Comparison of ENCODE assay signal across 15 cellular contexts in the genomic region with DNA sequence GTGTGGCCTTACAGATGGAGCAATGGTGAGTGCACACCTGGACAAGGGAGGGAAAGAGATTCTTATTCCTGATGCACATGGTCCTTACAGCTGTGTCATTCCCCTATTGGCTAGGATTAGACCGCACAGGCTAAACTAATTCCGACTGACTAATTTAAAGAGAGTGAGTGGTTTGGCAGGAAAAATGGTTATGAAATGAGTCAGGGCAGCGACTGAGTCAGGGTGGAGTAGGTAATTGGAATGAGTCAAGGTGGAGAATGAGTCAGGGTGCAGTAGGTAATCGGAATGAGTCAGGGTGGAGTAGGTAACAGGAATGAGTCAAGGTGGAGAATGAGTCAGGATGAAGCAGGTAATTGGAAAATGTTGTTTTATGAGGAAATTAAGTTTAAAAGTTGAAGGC.
A peak's percentile ranks its signal among the peaks of the same experiment; 100 is the strongest.
DNase-seq lines count a peak whose midpoint lies in the region; TF ChIP-seq lines count a peak whose summit lies in the region.
"Had no signal": no experiment of that assay in that cellular context is flagged by ENCODE, and none has a peak within 500 bp of the region (broad histone marks: within the 10 kb centered on the region; RNA-seq: fewer than 3 reads in every experiment).

No MANE protein-coding gene starts in this region.

- dilution Hi-C loops in mammary epithelial cell (cut with HindIII; ENCODE audit: low sequenced_read_pairs), result no loop called here

- no peak overlapping the region for H3K4me3 ChIP-seq in mammary epithelial cell (replicated peaks in 1 of 3; ENCODE audit: insufficient read depth in 1 of 3, low read depth in 2 of 3, low read length in 3 of 3)
- no peak overlapping the region for H3K4me3 ChIP-seq in retinal pigment epithelial cell (ENCODE audit: low read length)
- H3K4me3 ChIP-seq: coronary artery, left lung had no signal

- no peak for TF ChIP-seq CTCF in mammary epithelial cell (conservative IDR thresholded peaks at IDR 0.05 in 1 of 2, IDR thresholded peaks at IDR 0.05 in 1 of 2; ENCODE audit: extremely low read depth in 1 of 2, insufficient read depth in 1 of 2, low read depth in 1 of 2, low read length in 2 of 2)
- TF ChIP-seq CTCF in retinal pigment epithelial cell (conservative IDR thresholded peaks at IDR 0.05; ENCODE audit: low read depth, low read length), result no peak

- H3K27ac ChIP-seq in mammary epithelial cell (ENCODE audit: insufficient read depth, low read depth, low read length), result peak overlapping the region; percentile 66
- H3K27ac ChIP-seq: coronary artery, left lung had no signal

- H2AFZ ChIP-seq in mammary epithelial cell (ENCODE audit: low read depth, low read length), result no peak overlapping the region

- peaks cover 7% of the 10 kb centered on the region for H3K4me1 ChIP-seq in mammary epithelial cell (ENCODE audit: insufficient read depth, low read length)
- H3K4me1 ChIP-seq: left lung had no signal

- CTCF ChIA-PET in mammary epithelial cell (lab: Charles Lee; ENCODE audit: low non-redundant PET), result no interaction called here

- WGBS in mammary epithelial cell (ENCODE audit: low coverage, missing lambda C conversion rate), result 7% methylated on average over 4 of the region's 4 CpGs

- H4K20me1 ChIP-seq in mammary epithelial cell (ENCODE audit: insufficient read depth, low read length), result no peaks in the 10 kb centered on the region

- intact Hi-C loops in mammary epithelial cell (cut with micrococcal nuclease), result no loop called here

- no peaks in the 10 kb centered on the region for H3K79me2 ChIP-seq in mammary epithelial cell (ENCODE audit: insufficient read depth, low read length)

- TF ChIP-seq POLR2A in erythroblast (IDR thresholded peaks at IDR 0.05; ENCODE audit: low read length), result no peak

- no peaks in the 10 kb centered on the region for H3K27me3 ChIP-seq in mammary epithelial cell (ENCODE audit: insufficient read depth, low read length)
- H3K27me3 ChIP-seq: left lung had no signal

- H3K9ac ChIP-seq in mammary epithelial cell (ENCODE audit: insufficient read depth, low read length), result no peak overlapping the region

- BruUV-seq in mammary epithelial cell (replicated peaks; lab: Mats Ljungman, UMichigan), result no TSS peak

- in situ Hi-C loops in mammary epithelial cell (cut with MboI; ENCODE audit: low sequenced_read_pairs in 2 of 2), result no loop called here

- no peak overlapping the region for H3K4me2 ChIP-seq in mammary epithelial cell (ENCODE audit: insufficient read depth, low read depth, low read length)

- H3K36me3 ChIP-seq in mammary epithelial cell (ENCODE audit: insufficient read depth, low read length), result no peaks in the 10 kb centered on the region
- H3K36me3 ChIP-seq: left lung had no signal

- peaks cover 12% of the 10 kb centered on the region for H3K9me3 ChIP-seq in mammary epithelial cell (replicated peaks; ENCODE audit: insufficient read depth, low read length)

- peak; percentile 15 to 16 for DNase-seq in activated T-cell treated with anti-CD3 and anti-CD28 coated beads, Interleukin-2, amount 50 U/mL, for 48 hours
- DNase-seq in activated T-cell treated with anti-CD3 and anti-CD28 coated beads for 4 hours (no peak), LoVo (ENCODE audit: low spot score) (peak; percentile 78), mammary epithelial cell (peak; percentile 55), retinal pigment epithelial cell (ENCODE audit: low read depth) (peak; percentile 52), erythroblast (lab: John Stamatoyannopoulos, UW) (no peak), NCI-H2107 (lab: John Stamatoyannopoulos, UW) (no peak), C1 segment of cervical spinal cord (lab: John Stamatoyannopoulos, UW) (no peak)
- DNase-seq: activated CD4-positive, alpha-beta T cell treated with anti-CD3 and anti-CD28 coated beads, Interleukin-2, amount 50 U/mL, for 1 hour; CD8-positive, alpha-beta T cell; HFFc6; left lung; NCI-H1930; Right ventricle myocardium superior had no signal

Comparison
In these comparisons a context has a peak if more than half of its experiments do, and no peak if none do; other contexts are left out.
1. DNase-seq: peak in activated T-cell treated with anti-CD3 and anti-CD28 coated beads, Interleukin-2, amount 50 U/mL, for 48 hours (2 of 2), LoVo (single experiment), mammary epithelial cell (single experiment) and retinal pigment epithelial cell (single experiment); none in activated T-cell treated with anti-CD3 and anti-CD28 coated beads for 4 hours (single experiment), erythroblast (0 of 2), NCI-H2107 (single experiment) and C1 segment of cervical spinal cord (0 of 14).